5 cellular contexts compared by ENCODE assay signal in the genomic region with DNA sequence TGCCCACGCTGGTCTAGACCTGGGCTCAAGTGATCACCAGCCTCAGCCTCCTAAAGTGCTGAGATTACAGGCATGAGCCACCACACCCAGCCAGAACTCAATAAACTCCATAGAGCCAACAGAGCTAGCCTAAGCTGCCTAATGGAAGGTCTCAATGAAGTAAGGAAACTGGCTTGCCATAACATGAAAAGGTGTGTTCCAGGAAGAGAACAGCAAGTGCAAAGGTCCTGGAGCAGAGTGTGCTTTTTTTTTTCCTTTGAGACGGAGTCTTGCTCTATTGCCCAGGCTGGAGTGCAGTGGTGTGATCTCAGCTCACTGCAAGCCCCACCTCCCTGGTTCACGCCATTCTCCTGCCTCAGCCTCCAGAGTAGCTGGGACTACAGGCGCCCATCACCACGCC. TPM values are rescaled to one million over a fixed set of nuclear protein-coding genes. Genes with fewer than 3 reads are reported as not detected.
"Had no signal": no experiment of that assay in that cellular context is flagged by ENCODE, and none has a peak within 500 bp of the region (broad histone marks: within the 10 kb centered on the region; RNA-seq: fewer than 3 reads in every experiment).

No MANE protein-coding gene starts in this region.

RNA-seq across cellular contexts. Expression of a gene that starts 15.0 kb away (rescaled TPM):
- total RNA-seq: H7, HT-29 had no signal
- polyA plus RNA-seq: GM23248 had no signal

RNA-seq across cellular contexts. Expression of a gene that starts 37.9 kb away (rescaled TPM):
- total RNA-seq: GM23248, H4 had no signal
- polyA plus RNA-seq: IgD-negative memory B cell had no signal
